In the genomic region with DNA sequence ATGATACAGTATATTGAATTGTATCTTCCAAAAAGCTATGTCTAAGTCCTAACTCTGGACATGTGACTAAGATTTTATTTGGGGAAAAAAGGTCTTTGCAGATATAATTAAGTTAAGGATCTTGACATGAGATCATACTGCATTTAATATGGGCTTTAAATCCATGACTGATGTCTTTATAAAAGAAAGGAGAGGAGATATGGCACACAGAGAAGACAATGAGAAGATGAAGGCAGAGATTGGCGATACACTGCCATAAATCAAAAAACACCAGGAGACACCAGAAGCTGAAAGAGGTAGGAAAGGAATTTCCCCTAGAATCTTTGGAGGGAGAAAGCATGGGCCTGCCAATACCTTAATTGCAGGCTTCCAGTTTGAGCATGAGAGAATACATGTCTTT, we compare ENCODE assay signal across 8 cellular contexts.
"Had no signal": no experiment of that assay in that cellular context is flagged by ENCODE, and none has a peak within 500 bp of the region (broad histone marks: within the 10 kb centered on the region; RNA-seq: fewer than 3 reads in every experiment).

No MANE protein-coding gene starts in this region.

- H3K4me1 Mint-ChIP-seq: IgD-negative memory B cell had no signal

- ATAC-seq: HepG2, K562 had no signal

- H3K4me3 ChIP-seq: K562 had no signal

- H3K4me2 ChIP-seq: KMS-11 had no signal

- H3K27ac Mint-ChIP-seq: IgD-negative memory B cell had no signal

- H3K9ac ChIP-seq: KMS-11 had no signal

- H3K27me3 Mint-ChIP-seq: IgD-negative memory B cell had no signal

- H3K27ac ChIP-seq: HL-60, KMS-11 had no signal

- H3K4me3 Mint-ChIP-seq: IgD-negative memory B cell had no signal

- DNase-seq: IMR-90, KBM-7, KG1 had no signal
